In the genomic region with DNA sequence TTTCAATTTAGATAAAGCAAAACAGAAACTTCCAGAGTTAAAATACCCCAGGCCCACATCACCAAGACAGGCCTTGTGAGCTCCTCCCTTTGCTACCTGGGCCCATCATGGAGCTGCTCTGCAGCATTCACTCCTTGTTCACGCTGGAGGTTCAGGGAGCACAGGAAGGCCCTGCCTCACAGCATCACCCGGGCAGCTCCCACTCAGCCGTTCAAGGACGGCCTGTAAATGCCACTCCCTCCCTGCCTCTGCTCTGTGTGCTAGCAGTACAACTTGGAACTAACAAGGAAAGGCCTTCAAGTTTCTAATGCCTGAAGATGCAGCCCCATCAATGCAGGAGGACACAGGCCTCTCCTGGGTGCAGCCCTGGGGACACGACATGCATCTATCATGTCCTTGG, we compare ENCODE assay signal across 27 cellular contexts.
"Had no signal": no experiment of that assay in that cellular context is flagged by ENCODE, and none has a peak within 500 bp of the region (broad histone marks: within the 10 kb centered on the region; RNA-seq: fewer than 3 reads in every experiment).

No MANE protein-coding gene starts in this region.

- H3K9me3 ChIP-seq: left lung, lower lobe of right lung, SK-N-SH, upper lobe of left lung, vagina had no signal

- ATAC-seq: activated CD8-positive, alpha-beta memory T cell treated with anti-CD3 and anti-CD28 coated beads, Interleukin-2, amount 10 ng/mL, durations not matched to agents 7 days and 5 days; activated CD8-positive, alpha-beta T cell treated with anti-CD3 and anti-CD28 coated beads, Interleukin-2, amount 10 ng/mL, durations not matched to agents 7 days and 5 days; esophagus mucosa; left lung; lower lobe of right lung; natural killer cell; right cardiac atrium; WTC11 had no signal

- H3K27ac ChIP-seq: brain microvascular endothelial cell, left lung, lower lobe of right lung, upper lobe of left lung, vagina had no signal

- H3K27me3 Mint-ChIP-seq: activated CD8-positive, alpha-beta memory T cell treated with anti-CD3 and anti-CD28 coated beads, Interleukin-2, amount 10 ng/mL, durations not matched to agents 7 days and 5 days; dendritic cell treated with granulocyte-macrophage colony-stimulating factor and Interleukin-4, amounts not matched to agents 40 ng/mL and 50 ng/mL, for 4 days had no signal

- DNase-seq: activated CD8-positive, alpha-beta memory T cell treated with anti-CD3 and anti-CD28 coated beads, Interleukin-2, amount 10 ng/mL, durations not matched to agents 7 days and 5 days; activated CD8-positive, alpha-beta T cell treated with anti-CD3 and anti-CD28 coated beads, Interleukin-2, amount 10 ng/mL, durations not matched to agents 7 days and 5 days; activated effector memory CD4-positive, alpha-beta T cell treated with anti-CD3 and anti-CD28 coated beads, Interleukin-2, amount 50 U/mL, for 16 hours; activated naive CD4-positive, alpha-beta T cell treated with anti-CD3 and anti-CD28 coated beads for 36 hours; brain microvascular endothelial cell; endodermal cell; foreskin fibroblast; hippocampal formation; immature natural killer cell; kidney; left lung; lower lobe of right lung; mesenchymal stem cell; natural killer cell; posterior cingulate gyrus; right cardiac atrium; SK-N-SH; stimulated activated CD4-positive, alpha-beta T cell treated with anti-CD3 and anti-CD28 coated beads, Interleukin-2, amount 100 ng/mL, for 48 hours; stimulated activated naive CD4-positive, alpha-beta T cell treated with Interleukin-2 at 50 U/mL for 16 hours; SW 1271; T-helper 2 cell; upper lobe of left lung had no signal

- H3K9me3 Mint-ChIP-seq: activated naive CD4-positive, alpha-beta T cell treated with anti-CD3 and anti-CD28 coated beads for 36 hours; dendritic cell treated with granulocyte-macrophage colony-stimulating factor and Interleukin-4, amounts not matched to agents 40 ng/mL and 50 ng/mL, for 4 days; endodermal cell; immature natural killer cell; natural killer cell; WTC11 had no signal

- H3K4me3 Mint-ChIP-seq: activated CD8-positive, alpha-beta memory T cell treated with anti-CD3 and anti-CD28 coated beads, Interleukin-2, amount 10 ng/mL, durations not matched to agents 7 days and 5 days; activated CD8-positive, alpha-beta T cell treated with anti-CD3 and anti-CD28 coated beads, Interleukin-2, amount 10 ng/mL, durations not matched to agents 7 days and 5 days; activated naive CD4-positive, alpha-beta T cell treated with anti-CD3 and anti-CD28 coated beads for 36 hours; dendritic cell treated with granulocyte-macrophage colony-stimulating factor and Interleukin-4, amounts not matched to agents 40 ng/mL and 50 ng/mL, for 4 days; endodermal cell; immature natural killer cell; natural killer cell; WTC11 had no signal

- FAIRE-seq: astrocyte, kidney had no signal

- H3K27ac Mint-ChIP-seq: activated CD8-positive, alpha-beta memory T cell treated with anti-CD3 and anti-CD28 coated beads, Interleukin-2, amount 10 ng/mL, durations not matched to agents 7 days and 5 days; activated CD8-positive, alpha-beta T cell treated with anti-CD3 and anti-CD28 coated beads, Interleukin-2, amount 10 ng/mL, durations not matched to agents 7 days and 5 days; activated naive CD4-positive, alpha-beta T cell treated with anti-CD3 and anti-CD28 coated beads for 36 hours; dendritic cell treated with granulocyte-macrophage colony-stimulating factor and Interleukin-4, amounts not matched to agents 40 ng/mL and 50 ng/mL, for 4 days; endodermal cell; natural killer cell; WTC11 had no signal

- H3K27me3 ChIP-seq: brain microvascular endothelial cell, left lung, upper lobe of left lung, vagina had no signal

- H3K4me1 ChIP-seq: left lung, lower lobe of right lung, upper lobe of left lung had no signal

- H3K4me2 ChIP-seq: SK-N-SH had no signal

- H3K4me1 Mint-ChIP-seq: natural killer cell, WTC11 had no signal

- H3K9ac ChIP-seq: SK-N-SH had no signal

- H3K4me3 ChIP-seq: left lung, lower lobe of right lung, upper lobe of left lung, vagina had no signal
